In genomic region chr16:2603165-2604015, GRCh38 we compare ENCODE assay signal across 8 cellular contexts.
A peak's percentile ranks its signal among the peaks of the same experiment; 100 is the strongest.
DNase-seq lines count a peak whose midpoint lies in the region; ATAC-seq, FAIRE-seq and TF ChIP-seq lines count a peak whose summit lies in the region.

No MANE protein-coding gene starts in this region.

- H3K4me2 ChIP-seq in astrocyte (ENCODE audit: low read length) = peak overlapping the region; percentile 91

- peak overlapping the region; percentile 99 for H3K4me3 Mint-ChIP-seq in T-helper 2 cell treated with Interferon-gamma antibody and Interleukin-4, amounts not matched to agents 5 μg/mL and 100 μg/mL, for 36 hours
- H3K4me3 Mint-ChIP-seq in astrocyte (ENCODE audit: unreplicated experiment) = peak overlapping the region; percentile 96

- H3K4me1 ChIP-seq in astrocyte (ENCODE audit: insufficient read depth, low read length) (no peaks in the 10 kb centered on the region), uterus (no peaks in the 10 kb centered on the region)

- H3K27me3 ChIP-seq in astrocyte (ENCODE audit: insufficient read depth, low read length) (no peaks in the 10 kb centered on the region), uterus (no peaks in the 10 kb centered on the region)

- peak overlapping the region; percentile 96 for H3K9ac ChIP-seq in astrocyte (ENCODE audit: low read length)

- H3K4me3 ChIP-seq in astrocyte (ENCODE audit: insufficient read depth, low read depth, low read length) = peak overlapping the region; percentile 92
- H3K4me3 ChIP-seq in uterus = peak overlapping the region; percentile 92 to 97

- intact Hi-C loops in uterus (cut with DNase I; ENCODE audit: low total_unique reads) = no loop called here

- no peak for TF ChIP-seq CTCF in astrocyte (IDR thresholded peaks at IDR 0.05; ENCODE audit: insufficient read depth, low read depth, low read length)
- peak in 3 of 4 experiments; percentile 13 to 37 (median 32) for TF ChIP-seq CTCF in uterus (IDR thresholded peaks at IDR 0.05)

- peaks cover 27% of the 10 kb centered on the region for H3K79me2 ChIP-seq in astrocyte (ENCODE audit: insufficient read depth, low read length)

- H4K20me1 ChIP-seq in astrocyte (ENCODE audit: insufficient read depth, low read length) = peaks cover 7% of the 10 kb centered on the region

- peak; percentile 99 for DNase-seq in GM12891 (ENCODE audit: insufficient read length, low spot score)
- peak; percentile 94 to 96 for DNase-seq in NCI-H187 (lab: John Stamatoyannopoulos, UW)
- peak; percentile 88 for DNase-seq in T-helper 2 cell treated with Interferon-gamma antibody and Interleukin-4, amounts not matched to agents 5 μg/mL and 100 μg/mL, for 36 hours (ENCODE audit: low spot score)
- peak; percentile 90 for DNase-seq in astrocyte (ENCODE audit: low read depth)
- DNase-seq in hepatic stellate cell (ENCODE audit: low spot score) = peak; percentile 99
- DNase-seq in putamen (ENCODE audit: low spot score) = peak; percentile 95
- peak; percentile 93 to 95 for DNase-seq in uterus

- FAIRE-seq in GM12891 (lab: Jason Lieb, UNC) = peak; percentile 62
- FAIRE-seq in astrocyte (lab: Jason Lieb, UNC) = no peak

- peak overlapping the region; percentile 95 for H3K27ac Mint-ChIP-seq in T-helper 2 cell treated with Interferon-gamma antibody and Interleukin-4, amounts not matched to agents 5 μg/mL and 100 μg/mL, for 36 hours
- peak overlapping the region; percentile 93 for H3K27ac Mint-ChIP-seq in astrocyte (ENCODE audit: unreplicated experiment)

- H3K9me3 ChIP-seq in astrocyte (ENCODE audit: insufficient read depth, low read depth, low read length) (no peaks in the 10 kb centered on the region), uterus (no peaks in the 10 kb centered on the region)

- no peaks in the 10 kb centered on the region for H3K27me3 Mint-ChIP-seq in T-helper 2 cell treated with Interferon-gamma antibody and Interleukin-4, amounts not matched to agents 5 μg/mL and 100 μg/mL, for 36 hours (ENCODE audit: low read depth)
- H3K27me3 Mint-ChIP-seq in astrocyte (ENCODE audit: low read depth, unreplicated experiment) = no peaks in the 10 kb centered on the region

- H3K4me1 Mint-ChIP-seq in T-helper 2 cell treated with Interferon-gamma antibody and Interleukin-4, amounts not matched to agents 5 μg/mL and 100 μg/mL, for 36 hours (ENCODE audit: low read depth) = peaks cover 19% of the 10 kb centered on the region
- peaks cover 3% of the 10 kb centered on the region for H3K4me1 Mint-ChIP-seq in astrocyte (ENCODE audit: low read depth, unreplicated experiment)

- H3K36me3 Mint-ChIP-seq in T-helper 2 cell treated with Interferon-gamma antibody and Interleukin-4, amounts not matched to agents 5 μg/mL and 100 μg/mL, for 36 hours (ENCODE audit: low read depth) = peaks cover 5% of the 10 kb centered on the region
- no peaks in the 10 kb centered on the region for H3K36me3 Mint-ChIP-seq in astrocyte (ENCODE audit: low read depth, unreplicated experiment)

- H3K9me3 Mint-ChIP-seq in T-helper 2 cell treated with Interferon-gamma antibody and Interleukin-4, amounts not matched to agents 5 μg/mL and 100 μg/mL, for 36 hours = no peaks in the 10 kb centered on the region
- H3K9me3 Mint-ChIP-seq in astrocyte (ENCODE audit: unreplicated experiment) = no peaks in the 10 kb centered on the region

- TF ChIP-seq POLR2A in GM12891 (IDR thresholded peaks at IDR 0.05; ENCODE audit: low read depth, low read length) (peak; percentile 98), uterus (IDR thresholded peaks at IDR 0.05) (peak; percentile 75 to 84)

- no peaks in the 10 kb centered on the region for H3K36me3 ChIP-seq in astrocyte (ENCODE audit: insufficient read depth, low read length)
- no peaks in the 10 kb centered on the region for H3K36me3 ChIP-seq in uterus

- H2AFZ ChIP-seq in astrocyte (ENCODE audit: low read depth, low read length) = peak overlapping the region; percentile 66

- peak overlapping the region; percentile 76 for H3K27ac ChIP-seq in astrocyte (ENCODE audit: low read depth, low read length)
- H3K27ac ChIP-seq in uterus = peak overlapping the region; percentile 73 to 78

- ATAC-seq in HG02870 (IDR thresholded peaks at IDR 0.05; ENCODE audit: unreplicated experiment) = peak; percentile 62

TF ChIP-seq in GM12891, 5 proteins besides CTCF, POLR2A, EP300 and RAD21:
- TF ChIP-seq PAX5 (IDR thresholded peaks at IDR 0.05; ENCODE audit: insufficient read depth, low read length, severe bottlenecking) (peak; percentile 19), TAF1 (IDR thresholded peaks at IDR 0.05; ENCODE audit: low read depth, low read length) (peak; percentile 93), SPI1 (IDR thresholded peaks at IDR 0.05; ENCODE audit: low read depth, low read length) (no peak), POLR2AphosphoS5 (IDR thresholded peaks at IDR 0.05; ENCODE audit: low read depth, low read length) (peak; percentile 97), POU2F2 (IDR thresholded peaks at IDR 0.05; ENCODE audit: low read depth, low read length) (peak; percentile 88)

Comparison
In these comparisons a context has a peak if more than half of its experiments do, and no peak if none do; other contexts are left out.
1. Peak in every context shown above with its lines: DNase-seq, ATAC-seq, H3K4me3 ChIP-seq and H3K27ac ChIP-seq.